Comparison of ENCODE assay signal across 39 cellular contexts in the genomic region with DNA sequence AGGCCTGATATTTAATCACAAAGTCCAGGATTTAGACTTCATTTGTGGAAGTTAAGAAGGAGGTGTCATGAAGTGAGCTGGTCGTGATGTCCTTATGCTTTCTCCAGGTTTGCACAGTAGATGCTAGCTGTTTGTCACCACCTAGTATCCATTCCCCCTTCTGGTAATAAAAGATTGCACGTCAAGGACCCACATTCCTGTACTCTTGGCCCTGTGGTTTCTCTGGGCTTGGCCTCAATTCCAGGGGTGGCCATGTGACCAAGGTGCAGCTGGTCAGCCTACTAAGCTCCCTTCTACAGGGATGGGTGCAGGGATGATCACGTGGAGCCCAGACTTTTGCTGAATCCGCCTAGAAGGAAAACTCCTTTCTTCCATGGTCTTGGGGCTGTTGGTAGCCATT. TPM values are rescaled to one million over a fixed set of nuclear protein-coding genes. Genes with fewer than 3 reads are reported as not detected.
"Had no signal": no experiment of that assay in that cellular context is flagged by ENCODE, and none has a peak within 500 bp of the region (broad histone marks: within the 10 kb centered on the region; RNA-seq: fewer than 3 reads in every experiment).

No MANE protein-coding gene starts in this region.

- H3K36me3 ChIP-seq: MG63 had no signal

- H3K27ac ChIP-seq: KMS-11 had no signal

- H3K9me3 ChIP-seq: MG63 had no signal

- H3K4me3 ChIP-seq: MG63 had no signal

- DNase-seq: Karpas-422, Kasumi-1, MG63, MM.1S, MV-4-11, NCI-H1048, NCI-H1092, NCI-H1092 treated with DMSO at 0.1 percent for 48 hours, NCI-H1105, NCI-H1105 treated with DMSO at 0.1 percent for 48 hours, NCI-H1417, NCI-H1417 treated with DMSO at 0.1 percent for 48 hours, NCI-H1436, NCI-H1436 treated with DMSO at 0.1 percent for 48 hours, NCI-H146, NCI-H1694, NCI-H1694 treated with DMSO at 0.1 percent for 48 hours, NCI-H187, NCI-H187 treated with DMSO at 0.1 percent for 48 hours, NCI-H1930, NCI-H2029, NCI-H2029 treated with DMSO at 0.1 percent for 48 hours, NCI-H2081, NCI-H2081 treated with DMSO at 0.1 percent for 48 hours, NCI-H2107, NCI-H2171, NCI-H2171 treated with DMSO at 0.1 percent for 48 hours, NCI-H2227 treated with DMSO at 0.1 percent for 48 hours, NCI-H226, NCI-H345, NCI-H446, NCI-H446 treated with DMSO at 0.1 percent for 48 hours, NCI-H510A, NCI-H510A treated with DMSO at 0.1 percent for 48 hours had no signal

RNA-seq across cellular contexts. Expression of gene NPS, which starts 16.5 kb away (rescaled TPM):
- total RNA-seq: LHCN-M2, M059J, MCF 10A, NCI-H460 had no signal
